Comparison of ENCODE assay signal across 18 cellular contexts in the genomic region with DNA sequence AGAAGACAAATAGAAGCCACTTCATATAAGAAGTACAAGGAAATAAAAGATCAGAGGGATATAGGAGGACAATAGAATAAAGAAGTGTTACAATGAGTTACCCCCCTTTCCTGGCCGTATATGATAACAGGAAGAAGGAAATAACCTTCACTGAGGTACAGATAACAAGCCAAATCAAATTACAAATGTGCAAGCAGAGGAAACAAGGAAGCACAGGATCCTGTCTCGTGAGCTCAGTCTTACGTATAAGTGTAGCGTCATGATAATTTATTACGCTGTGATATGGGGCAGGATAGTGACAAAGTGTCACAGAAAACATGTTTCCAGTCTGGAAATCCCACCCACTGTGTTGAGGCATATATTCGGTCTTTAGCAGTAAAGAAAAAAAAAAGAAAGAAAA. TPM values are rescaled to one million over a fixed set of nuclear protein-coding genes. Genes with fewer than 3 reads are reported as not detected.
DNase-seq lines count a peak whose midpoint lies in the region; ATAC-seq and TF ChIP-seq lines count a peak whose summit lies in the region.
"Had no signal": no experiment of that assay in that cellular context is flagged by ENCODE, and none has a peak within 500 bp of the region (broad histone marks: within the 10 kb centered on the region; RNA-seq: fewer than 3 reads in every experiment).

No MANE protein-coding gene starts in this region.

- H3K4me3 ChIP-seq in mucosa of rectum (ENCODE audit: low read length in 2 of 2) (no peak overlapping the region), Peyer's patch (no peak overlapping the region)
- H3K4me3 ChIP-seq: breast epithelium, left lung, upper lobe of left lung had no signal

- intact Hi-C loops in CD4-positive, alpha-beta T cell (cut with DNase I, micrococcal nuclease) = no loop called here

- no peak for DNase-seq in CD4-positive, alpha-beta T cell
- DNase-seq in DMS153 treated with DMSO at 0.1 percent for 48 hours (lab: John Stamatoyannopoulos, UW; ENCODE audit: unreplicated experiment) (peak; percentile 28), NCI-H526 (lab: John Stamatoyannopoulos, UW) (no peak), GOT3 (lab: John Stamatoyannopoulos, UW) (no peak), Peyer's patch (no peak)
- DNase-seq: activated CD4-positive, CD25-positive, alpha-beta regulatory T cell; DMS79 treated with DMSO at 0.1 percent for 48 hours; IMR-90; left lung; NCI-H1048; RPMI8226; upper lobe of left lung had no signal

- no peak for TF ChIP-seq POLR2A in Peyer's patch (IDR thresholded peaks at IDR 0.05)

- no peak overlapping the region for H3K27ac ChIP-seq in CD4-positive, alpha-beta T cell (ENCODE audit: low read depth, low read length)
- H3K27ac ChIP-seq in VCaP (peak overlapping the region; percentile 6; the same call in 1 of the 2 replicates), mucosa of rectum (ENCODE audit: low read depth in 2 of 2, low read length in 2 of 2) (peak overlapping the region; percentile 29 to 81), Peyer's patch (peak overlapping the region in 1 of 4 donors; percentile 4)
- H3K27ac ChIP-seq: breast epithelium had no signal

- H3K9ac ChIP-seq in mucosa of rectum (ENCODE audit: low read depth in 1 of 2, low read length in 2 of 2) = peak overlapping the region in 1 of 2 donors; percentile 42

- peak; percentile 46 for ATAC-seq in CD4-positive, alpha-beta T cell (ENCODE audit: poor library complexity)
- ATAC-seq: left lung; stimulated activated memory B cell treated with anti-CD40 and anti-IgM and Interleukin-4, amounts not matched to agents 10 μg/mL and 1 μg/mL and 100 μg/mL, for 72 hours had no signal

- peak overlapping the region; percentile 75 for H3K4me3 Mint-ChIP-seq in CD4-positive, alpha-beta T cell
- H3K4me3 Mint-ChIP-seq: B cell; stimulated activated memory B cell treated with anti-CD40 and anti-IgM and Interleukin-4, amounts not matched to agents 10 μg/mL and 1 μg/mL and 100 μg/mL, for 72 hours had no signal

- peaks cover 7 to 18% of the 10 kb centered on the region in 2 donors for H3K36me3 ChIP-seq in mucosa of rectum (ENCODE audit: control insufficient read depth in 2 of 2, insufficient read depth in 2 of 2, low read length in 2 of 2)
- H3K36me3 ChIP-seq in Peyer's patch = no peaks in the 10 kb centered on the region
- H3K36me3 ChIP-seq: breast epithelium, left lung, upper lobe of left lung had no signal

- peaks cover 21% of the 10 kb centered on the region for H3K9me3 ChIP-seq in CD4-positive, alpha-beta T cell (ENCODE audit: control insufficient read depth, low read length)
- H3K9me3 ChIP-seq in mucosa of rectum (ENCODE audit: control insufficient read depth in 2 of 2, low read length in 2 of 2) = no peaks in the 10 kb centered on the region
- no peaks in the 10 kb centered on the region for H3K9me3 ChIP-seq in Peyer's patch
- H3K9me3 ChIP-seq: breast epithelium, left lung, upper lobe of left lung had no signal

- peaks cover 79% of the 10 kb centered on the region for H3K36me3 Mint-ChIP-seq in CD4-positive, alpha-beta T cell (ENCODE audit: low read depth)

- no peaks in the 10 kb centered on the region for H3K27me3 ChIP-seq in CD4-positive, alpha-beta T cell (ENCODE audit: control insufficient read depth, insufficient read depth, low read length)
- H3K27me3 ChIP-seq in mucosa of rectum (ENCODE audit: control insufficient read depth in 2 of 2, insufficient read depth in 2 of 2, low read length in 2 of 2) = no peaks in the 10 kb centered on the region
- no peaks in the 10 kb centered on the region for H3K27me3 ChIP-seq in Peyer's patch
- H3K27me3 ChIP-seq: breast epithelium, left lung, upper lobe of left lung had no signal

- peaks cover 29 to 43% of the 10 kb centered on the region in 2 donors for H3K4me1 ChIP-seq in mucosa of rectum (ENCODE audit: control insufficient read depth in 2 of 2, insufficient read depth in 2 of 2, low read length in 2 of 2)
- peaks cover 0 to 37% (median 0%) of the 10 kb centered on the region in 4 donors for H3K4me1 ChIP-seq in Peyer's patch
- H3K4me1 ChIP-seq: breast epithelium had no signal

- peaks cover 54% of the 10 kb centered on the region for H3K4me1 Mint-ChIP-seq in CD4-positive, alpha-beta T cell (ENCODE audit: low read depth)

- POLR2A ChIA-PET in CD4-positive, alpha-beta T cell (lab: Charles Lee) = no interaction called here

- peak overlapping the region; percentile 85 for H3K27ac Mint-ChIP-seq in CD4-positive, alpha-beta T cell
- H3K27ac Mint-ChIP-seq: B cell; progenitor cell of endocrine pancreas; stimulated activated memory B cell treated with anti-CD40 and anti-IgM and Interleukin-4, amounts not matched to agents 10 μg/mL and 1 μg/mL and 100 μg/mL, for 72 hours had no signal

- CTCF ChIA-PET in CD4-positive, alpha-beta T cell (lab: Charles Lee) = no interaction called here

- peaks cover 12% of the 10 kb centered on the region for H3K9me3 Mint-ChIP-seq in CD4-positive, alpha-beta T cell
- H3K9me3 Mint-ChIP-seq: stimulated activated memory B cell treated with anti-CD40 and anti-IgM and Interleukin-4, amounts not matched to agents 10 μg/mL and 1 μg/mL and 100 μg/mL, for 72 hours had no signal

- no peaks in the 10 kb centered on the region for H3K27me3 Mint-ChIP-seq in CD4-positive, alpha-beta T cell
- H3K27me3 Mint-ChIP-seq: B cell; stimulated activated memory B cell treated with anti-CD40 and anti-IgM and Interleukin-4, amounts not matched to agents 10 μg/mL and 1 μg/mL and 100 μg/mL, for 72 hours had no signal

- no peak for TF ChIP-seq CTCF in CD4-positive, alpha-beta T cell (IDR thresholded peaks at IDR 0.05)
- TF ChIP-seq CTCF in VCaP (conservative IDR thresholded peaks at IDR 0.05) (no peak), Peyer's patch (IDR thresholded peaks at IDR 0.05) (no peak)

RNA-seq across cellular contexts. Expression of a gene that starts 26.5 kb away (rescaled TPM):
- total RNA-seq in CD4-positive, alpha-beta T cell = 10 to 100 TPM; 23.5 to 27.5 TPM
- total RNA-seq in Peyer's patch = 10 to 100 TPM; 52.3 to 81.7 (median 65.9) TPM
